1 cellular context compared by ENCODE assay signal in the genomic region with DNA sequence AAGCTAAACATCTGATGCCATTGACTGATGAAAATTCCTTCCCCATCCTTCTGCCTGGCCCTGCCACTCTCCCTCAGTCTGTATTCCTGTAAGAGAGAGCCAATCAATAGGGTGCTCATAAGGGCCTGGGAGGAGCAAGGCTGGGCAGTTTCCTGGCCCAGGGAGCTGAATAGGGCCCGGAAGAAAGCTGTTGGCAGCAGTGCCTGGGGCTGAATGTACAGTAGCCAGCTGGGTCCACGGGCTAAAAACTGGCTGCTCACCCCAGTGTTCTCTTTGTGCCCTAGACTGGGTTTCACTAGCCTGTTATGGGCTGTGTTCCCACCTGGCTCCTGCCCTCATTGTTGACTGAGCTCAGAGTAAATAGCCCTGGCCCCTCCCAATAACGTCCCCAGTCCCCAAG.
TF ChIP-seq lines count a peak whose summit lies in the region.

No MANE protein-coding gene starts in this region.

TF ChIP-seq in HepG2, 621 proteins besides CTCF, POLR2A, EP300 and RAD21:
- no peak for TF ChIP-seq FOXA1 (IDR thresholded peaks at IDR 0.05)
- peak; percentile 26; the same call in 1 of the 2 replicates for TF ChIP-seq FOXA1 (CRISPR knock-in tag; IDR thresholded peaks at IDR 0.05)
- no peak for TF ChIP-seq ZNF691 (CRISPR knock-in tag; IDR thresholded peaks at IDR 0.05; ENCODE audit: borderline replicate concordance, low read depth)
- TF ChIP-seq, protein P1, sequence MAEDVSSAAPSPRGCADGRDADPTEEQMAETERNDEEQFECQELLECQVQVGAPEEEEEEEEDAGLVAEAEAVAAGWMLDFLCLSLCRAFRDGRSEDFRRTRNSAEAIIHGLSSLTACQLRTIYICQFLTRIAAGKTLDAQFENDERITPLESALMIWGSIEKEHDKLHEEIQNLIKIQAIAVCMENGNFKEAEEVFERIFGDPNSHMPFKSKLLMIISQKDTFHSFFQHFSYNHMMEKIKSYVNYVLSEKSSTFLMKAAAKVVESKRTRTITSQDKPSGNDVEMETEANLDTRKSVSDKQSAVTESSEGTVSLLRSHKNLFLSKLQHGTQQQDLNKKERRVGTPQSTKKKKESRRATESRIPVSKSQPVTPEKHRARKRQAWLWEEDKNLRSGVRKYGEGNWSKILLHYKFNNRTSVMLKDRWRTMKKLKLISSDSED (CRISPR knock-in tag; IDR thresholded peaks at IDR 0.05): no peak
